ENCODE assay signal across 8 cellular contexts in genomic region chr16:66954097-66954659, GRCh38. TPM values are rescaled to one million over a fixed set of nuclear protein-coding genes. Genes with fewer than 3 reads are reported as not detected.
A peak's percentile ranks its signal among the peaks of the same experiment; 100 is the strongest.
DNase-seq lines count a peak whose midpoint lies in the region; ATAC-seq, FAIRE-seq and TF ChIP-seq lines count a peak whose summit lies in the region.

No MANE protein-coding gene starts in this region.

- no peaks in the 10 kb centered on the region for H3K79me2 ChIP-seq in Karpas-422 (ENCODE audit: low read length)

- H3K36me3 Mint-ChIP-seq in activated T-cell treated with anti-CD3 and anti-CD28 coated beads, Interleukin-2, amount 50 U/mL, for 72 hours (ENCODE audit: insufficient read depth in 2 of 2) = peaks cover 4 to 7% of the 10 kb centered on the region in 2 donors
- H3K36me3 Mint-ChIP-seq in nephron progenitor cell (ENCODE audit: low read depth) = no peaks in the 10 kb centered on the region

- H3K9me2 ChIP-seq in Karpas-422 (replicated peaks; ENCODE audit: insufficient read depth, low read length) = no peaks in the 10 kb centered on the region

- peaks cover 38% of the 10 kb centered on the region for H3K4me1 Mint-ChIP-seq in activated T-cell treated with anti-CD3 and anti-CD28 coated beads, Interleukin-2, amount 50 U/mL, for 72 hours (ENCODE audit: low read depth)
- H3K4me1 Mint-ChIP-seq in nephron progenitor cell = peaks cover 23% of the 10 kb centered on the region
- peaks cover 49% of the 10 kb centered on the region for H3K4me1 Mint-ChIP-seq in stimulated activated naive CD8-positive, alpha-beta T cell treated with anti-CD3 and anti-CD28 coated beads, Interleukin-15, amount 100 ng/mL, for 72 hours

- H3K9me3 ChIP-seq in Karpas-422 (ENCODE audit: low read length) = no peaks in the 10 kb centered on the region

- peak overlapping the region; percentile 31 for H3K27ac Mint-ChIP-seq in activated T-cell treated with anti-CD3 and anti-CD28 coated beads, Interleukin-2, amount 50 U/mL, for 72 hours
- no peak overlapping the region for H3K27ac Mint-ChIP-seq in nephron progenitor cell
- H3K27ac Mint-ChIP-seq in stimulated activated naive CD8-positive, alpha-beta T cell treated with anti-CD3 and anti-CD28 coated beads, Interleukin-15, amount 100 ng/mL, for 72 hours = peak overlapping the region; percentile 86 to 87

- TF ChIP-seq CTCF in fibroblast of mammary gland (conservative IDR thresholded peaks at IDR 0.05; ENCODE audit: control insufficient read depth, insufficient read depth, low read depth, low read length) (peak; percentile 91), nephron progenitor cell (IDR thresholded peaks at IDR 0.05) (peak; percentile 74)

- peak; percentile 41 for DNase-seq in GF-D8 (lab: John Stamatoyannopoulos, UW)
- DNase-seq in Karpas-422 = peak; percentile 90
- DNase-seq in RCC 7860 (ENCODE audit: low spot score) = peak; percentile 52
- peak; percentile 77 to 81 for DNase-seq in activated T-cell treated with anti-CD3 and anti-CD28 coated beads, Interleukin-2, amount 50 U/mL, for 72 hours
- peak; percentile 75 for DNase-seq in fibroblast of mammary gland (ENCODE audit: low read depth)
- peak; percentile 84 for DNase-seq in nephron progenitor cell
- peak; percentile 76 to 77 for DNase-seq in stimulated activated naive CD8-positive, alpha-beta T cell treated with anti-CD3 and anti-CD28 coated beads, Interleukin-15, amount 100 ng/mL, for 72 hours

- H3K4me2 ChIP-seq in Karpas-422 (ENCODE audit: low read depth, low read length, poor library complexity, severe bottlenecking) = no peak overlapping the region

- no peaks in the 10 kb centered on the region for H4K20me1 ChIP-seq in Karpas-422 (ENCODE audit: insufficient read depth, low read depth, low read length)

- H3K27me3 ChIP-seq in Karpas-422 (ENCODE audit: low read length) = no peaks in the 10 kb centered on the region

- ATAC-seq in activated T-cell treated with anti-CD3 and anti-CD28 coated beads, Interleukin-2, amount 50 U/mL, for 72 hours (replicated peaks in 1 of 2) = peak; percentile 76 to 79
- peak; percentile 83 for ATAC-seq in stimulated activated naive CD8-positive, alpha-beta T cell treated with anti-CD3 and anti-CD28 coated beads, Interleukin-15, amount 100 ng/mL, for 72 hours
- no peak for ATAC-seq in GM18870 (IDR thresholded peaks at IDR 0.05; ENCODE audit: unreplicated experiment)

- H3K4me1 ChIP-seq in Karpas-422 (ENCODE audit: low read length) = no peaks in the 10 kb centered on the region

- H3K4me3 ChIP-seq in Karpas-422 (ENCODE audit: low read length) (no peak overlapping the region), fibroblast of mammary gland (ENCODE audit: control insufficient read depth, low read depth, low read length) (no peak overlapping the region)

- no peak overlapping the region for H3K9ac ChIP-seq in Karpas-422 (ENCODE audit: low read length)

- H3K27me3 Mint-ChIP-seq in activated T-cell treated with anti-CD3 and anti-CD28 coated beads, Interleukin-2, amount 50 U/mL, for 72 hours (ENCODE audit: low read depth) = peaks cover 50% of the 10 kb centered on the region
- H3K27me3 Mint-ChIP-seq in nephron progenitor cell (ENCODE audit: low read depth, poor library complexity) = peaks cover 67% of the 10 kb centered on the region
- peaks cover 49% of the 10 kb centered on the region for H3K27me3 Mint-ChIP-seq in stimulated activated naive CD8-positive, alpha-beta T cell treated with anti-CD3 and anti-CD28 coated beads, Interleukin-15, amount 100 ng/mL, for 72 hours

- peak; percentile 14 for FAIRE-seq in RCC 7860 (lab: Jason Lieb, UNC)

- peaks cover 2 to 8% of the 10 kb centered on the region in 2 donors for H3K9me3 Mint-ChIP-seq in activated T-cell treated with anti-CD3 and anti-CD28 coated beads, Interleukin-2, amount 50 U/mL, for 72 hours
- H3K9me3 Mint-ChIP-seq in nephron progenitor cell = peaks cover 10% of the 10 kb centered on the region
- no peaks in the 10 kb centered on the region for H3K9me3 Mint-ChIP-seq in stimulated activated naive CD8-positive, alpha-beta T cell treated with anti-CD3 and anti-CD28 coated beads, Interleukin-15, amount 100 ng/mL, for 72 hours

- H3K36me3 ChIP-seq in Karpas-422 (ENCODE audit: insufficient read depth, low read length) = no peaks in the 10 kb centered on the region

- no peak overlapping the region for H3K4me3 Mint-ChIP-seq in activated T-cell treated with anti-CD3 and anti-CD28 coated beads, Interleukin-2, amount 50 U/mL, for 72 hours
- no peak overlapping the region for H3K4me3 Mint-ChIP-seq in nephron progenitor cell
- no peak overlapping the region for H3K4me3 Mint-ChIP-seq in stimulated activated naive CD8-positive, alpha-beta T cell treated with anti-CD3 and anti-CD28 coated beads, Interleukin-15, amount 100 ng/mL, for 72 hours

- no peak overlapping the region for H3K27ac ChIP-seq in Karpas-422 (ENCODE audit: low read length)

- H2AFZ ChIP-seq in Karpas-422 (ENCODE audit: low read length) = no peak overlapping the region

RNA-seq across cellular contexts. Expression of gene CES3, which starts 6.9 kb away (rescaled TPM):
- 20.9 and 28.3 TPM in 2 replicates for total RNA-seq in Karpas-422 (2014; rRNA removed; shearing (Covaris generic); ENCODE audit: low replicate concordance)
- total RNA-seq in activated T-cell treated with anti-CD3 and anti-CD28 coated beads, Interleukin-2, amount 50 U/mL, for 72 hours = 10 to 100 TPM in 1 of 2 donors, 1 to 10 TPM in 1; 6.9 to 11.5 TPM

RNA-seq across cellular contexts. Expression of gene CES2, which starts 18.9 kb away (rescaled TPM):
- 13.3 and 34.8 TPM in 2 replicates for total RNA-seq in Karpas-422 (2014; rRNA removed; shearing (Covaris generic); ENCODE audit: low replicate concordance)
- 10 to 100 TPM; 28.7 to 33.3 TPM for total RNA-seq in activated T-cell treated with anti-CD3 and anti-CD28 coated beads, Interleukin-2, amount 50 U/mL, for 72 hours

RNA-seq across cellular contexts. Expression of gene CIAO2B, which starts 20.0 kb away (rescaled TPM):
- 121 and 227 TPM in 2 replicates for total RNA-seq in Karpas-422 (2014; rRNA removed; shearing (Covaris generic); ENCODE audit: low replicate concordance)
- total RNA-seq in activated T-cell treated with anti-CD3 and anti-CD28 coated beads, Interleukin-2, amount 50 U/mL, for 72 hours = 100 to 1,000 TPM; 145 to 167 TPM

RNA-seq across cellular contexts. Expression of gene RRAD, which starts 28.8 kb away (rescaled TPM):
- total RNA-seq in Karpas-422 (2014; rRNA removed; shearing (Covaris generic); ENCODE audit: low replicate concordance) = not detected in 2 replicates
- 1 to 10 TPM; 1.6 to 3.1 TPM for total RNA-seq in activated T-cell treated with anti-CD3 and anti-CD28 coated beads, Interleukin-2, amount 50 U/mL, for 72 hours

RNA-seq across cellular contexts. Expression of gene CES4A, which starts 34.2 kb away (rescaled TPM):
- total RNA-seq in Karpas-422 (2014; rRNA removed; shearing (Covaris generic); ENCODE audit: low replicate concordance) = not detected in 2 replicates
- 10 to 100 TPM; 24.4 to 38.8 TPM for total RNA-seq in activated T-cell treated with anti-CD3 and anti-CD28 coated beads, Interleukin-2, amount 50 U/mL, for 72 hours
